In the genomic region with DNA sequence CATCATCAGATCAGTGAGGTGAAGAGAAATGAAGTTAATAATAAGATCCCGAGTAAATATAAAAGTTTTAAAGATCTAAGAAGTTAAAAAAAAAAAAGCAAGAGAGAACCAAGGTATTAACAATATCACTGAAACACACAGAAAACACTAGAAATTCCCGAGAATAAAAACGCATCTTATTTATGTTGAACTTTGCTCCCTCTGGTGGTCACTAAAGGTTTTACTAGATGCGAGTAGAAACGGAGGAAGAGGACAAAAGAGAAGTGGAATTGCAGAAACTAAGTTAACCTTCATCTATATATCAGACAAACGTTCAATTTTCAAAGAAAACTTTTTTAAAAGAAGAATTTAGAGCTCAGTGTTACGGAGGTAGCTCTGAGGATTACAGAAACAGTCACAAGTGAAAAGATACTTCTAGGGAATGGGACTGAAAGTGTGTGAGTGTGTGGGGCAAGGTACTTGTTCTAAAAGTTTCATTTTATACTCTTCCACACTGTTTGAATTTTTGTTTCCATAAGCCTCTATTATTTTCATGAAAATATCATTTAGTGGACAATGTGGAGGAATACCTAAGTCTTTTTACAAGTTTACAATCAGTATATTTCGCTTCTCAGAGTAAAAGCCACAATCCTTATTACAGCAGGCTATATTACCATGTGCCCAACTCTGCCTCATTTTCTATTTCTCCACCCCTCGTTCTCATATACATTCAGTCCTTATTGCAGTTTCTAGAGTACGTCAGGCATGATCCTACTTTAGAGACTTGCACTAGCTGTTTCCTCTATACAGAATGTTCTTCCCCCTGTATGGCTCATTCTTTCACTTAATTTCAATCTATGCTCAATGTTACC, we compare ENCODE assay signal across 8 cellular contexts. TPM values are rescaled to one million over a fixed set of nuclear protein-coding genes. Genes with fewer than 3 reads are reported as not detected.
DNase-seq lines count a peak whose midpoint lies in the region; ATAC-seq and TF ChIP-seq lines count a peak whose summit lies in the region.

No MANE protein-coding gene starts in this region.

- H3K4me1 ChIP-seq in psoas muscle = no peaks in the 10 kb centered on the region

- no peak overlapping the region for H3K4me3 ChIP-seq in fibroblast of the aortic adventitia (ENCODE audit: low read depth, low read length)
- no peak overlapping the region for H3K4me3 ChIP-seq in psoas muscle

- intact Hi-C loops in natural killer cell (cut with micrococcal nuclease) (loop anchor here (1.0 to 5.0 kb wide), 4 partner anchors 20 to 775 kb away; partner anchors contain the start of gene ACBD6), psoas muscle (cut with DNase I) (loop anchor here (2.0 to 5.0 kb wide), 3 partner anchors 120 to 295 kb away; no protein-coding TSS in a partner anchor)

- TF ChIP-seq CTCF in natural killer cell (IDR thresholded peaks at IDR 0.05) (peak; percentile 87), fibroblast of the aortic adventitia (IDR thresholded peaks at IDR 0.05; ENCODE audit: insufficient read depth, low read length) (peak; percentile 70), psoas muscle (IDR thresholded peaks at IDR 0.05) (peak; percentile 76)

- no peaks in the 10 kb centered on the region for H3K27me3 Mint-ChIP-seq in natural killer cell (ENCODE audit: low read depth in 2 of 2)
- no peaks in the 10 kb centered on the region for H3K27me3 Mint-ChIP-seq in natural killer cell treated with Interleukin-12 subunit alpha and Interleukin-12 subunit beta and Interleukin-15 and Interleukin-18, amount 100 ng/mL, for 72 hours

- ATAC-seq in natural killer cell (peak; percentile 50 to 62 (median 52)), psoas muscle (peak in 2 of 4 donors; percentile 47 to 67)
- no peak for ATAC-seq in natural killer cell treated with Interleukin-12 subunit alpha and Interleukin-12 subunit beta and Interleukin-15 and Interleukin-18, amount 100 ng/mL, for 72 hours
- no peak for ATAC-seq in stimulated activated naive CD8-positive, alpha-beta T cell treated with anti-CD3 and anti-CD28 coated beads, Interleukin-15, Interleukin-2, amounts not matched to agents 100 U/mL and 50 U/mL, for 24 hours

- peaks cover 3 to 44% of the 10 kb centered on the region in 2 donors for H3K36me3 ChIP-seq in psoas muscle (ENCODE audit: insufficient read depth in 1 of 2, low read depth in 1 of 2)

- DNase-seq in natural killer cell (no peak), NAMALWA (ENCODE audit: low spot score) (peak; percentile 88), SW480 (ENCODE audit: low spot score) (peak; percentile 34), fibroblast of the aortic adventitia (ENCODE audit: low read depth) (peak; percentile 76), psoas muscle (no peak)
- DNase-seq in natural killer cell treated with Interleukin-12 subunit alpha and Interleukin-12 subunit beta and Interleukin-15 and Interleukin-18, amount 100 ng/mL, for 72 hours (ENCODE audit: low spot score) = no peak
- DNase-seq in stimulated activated naive CD8-positive, alpha-beta T cell treated with anti-CD3 and anti-CD28 coated beads, Interleukin-15, Interleukin-2, amounts not matched to agents 100 U/mL and 50 U/mL, for 24 hours = no peak
- DNase-seq in stimulated activated CD4-positive, alpha-beta T cell treated with anti-CD3 and anti-CD28 coated beads, Interleukin-4, amount 100 ng/mL, for 1 hour = no peak

- WGBS in psoas muscle, 3 donors = 26 to 28% (median 27%) methylated on average over 10 of the region's 10 CpGs

- no peak overlapping the region for H3K27ac ChIP-seq in psoas muscle

- peaks cover 6% of the 10 kb centered on the region for H3K36me3 Mint-ChIP-seq in natural killer cell
- H3K36me3 Mint-ChIP-seq in natural killer cell treated with Interleukin-12 subunit alpha and Interleukin-12 subunit beta and Interleukin-15 and Interleukin-18, amount 100 ng/mL, for 72 hours = peaks cover 9% of the 10 kb centered on the region

- H3K4me1 Mint-ChIP-seq in natural killer cell = peaks cover 14 to 24% of the 10 kb centered on the region in 2 donors
- peaks cover 11 to 15% of the 10 kb centered on the region in 2 donors for H3K4me1 Mint-ChIP-seq in natural killer cell treated with Interleukin-12 subunit alpha and Interleukin-12 subunit beta and Interleukin-15 and Interleukin-18, amount 100 ng/mL, for 72 hours (ENCODE audit: low read depth in 2 of 2)

- H3K4me3 Mint-ChIP-seq in natural killer cell = peak overlapping the region; percentile 6
- H3K4me3 Mint-ChIP-seq in natural killer cell treated with Interleukin-12 subunit alpha and Interleukin-12 subunit beta and Interleukin-15 and Interleukin-18, amount 100 ng/mL, for 72 hours = no peak overlapping the region

- peak overlapping the region in 1 of 2 donors; percentile 23 for H3K27ac Mint-ChIP-seq in natural killer cell
- H3K27ac Mint-ChIP-seq in natural killer cell treated with Interleukin-12 subunit alpha and Interleukin-12 subunit beta and Interleukin-15 and Interleukin-18, amount 100 ng/mL, for 72 hours = no peak overlapping the region

- H3K27me3 ChIP-seq in psoas muscle (ENCODE audit: insufficient read depth in 3 of 3, low read length in 2 of 3) = no peaks in the 10 kb centered on the region

- no peaks in the 10 kb centered on the region for H3K9me3 ChIP-seq in psoas muscle

- H3K9me3 Mint-ChIP-seq in natural killer cell = no peaks in the 10 kb centered on the region
- H3K9me3 Mint-ChIP-seq in natural killer cell treated with Interleukin-12 subunit alpha and Interleukin-12 subunit beta and Interleukin-15 and Interleukin-18, amount 100 ng/mL, for 72 hours = no peaks in the 10 kb centered on the region

RNA-seq across cellular contexts. Expression of gene ACBD6, which starts 19.7 kb away (rescaled TPM):
- total RNA-seq in natural killer cell = 10 to 100 TPM; 29.8 to 47.3 (median 41.9) TPM
- total RNA-seq in natural killer cell treated with Interleukin-12 subunit alpha and Interleukin-12 subunit beta and Interleukin-15 and Interleukin-18, amount 100 ng/mL, for 72 hours = 10 to 100 TPM; 32.0 to 53.7 TPM
- 53.6 and 54.0 TPM in 2 replicates for total RNA-seq in fibroblast of the aortic adventitia (ENCODE audit: low replicate concordance)
- total RNA-seq in psoas muscle = 10 to 100 TPM; 12.6 to 20.4 (median 15.0) TPM
- polyA plus RNA-seq in psoas muscle = 10 to 100 TPM; 14.9 to 19.1 (median 17.8) TPM

Comparison
In these comparisons a context has a peak if more than half of its experiments do, and no peak if none do; other contexts are left out.
1. ATAC-seq: peak in natural killer cell (3 of 3); none in natural killer cell treated with Interleukin-12 subunit alpha and Interleukin-12 subunit beta and Interleukin-15 and Interleukin-18, amount 100 ng/mL, for 72 hours (0 of 2) and stimulated activated naive CD8-positive, alpha-beta T cell treated with anti-CD3 and anti-CD28 coated beads, Interleukin-15, Interleukin-2, amounts not matched to agents 100 U/mL and 50 U/mL, for 24 hours (single experiment).
2. DNase-seq: peak in NAMALWA (single experiment), SW480 (single experiment) and fibroblast of the aortic adventitia (single experiment); none in natural killer cell (single experiment), natural killer cell treated with Interleukin-12 subunit alpha and Interleukin-12 subunit beta and Interleukin-15 and Interleukin-18, amount 100 ng/mL, for 72 hours (single experiment), psoas muscle (0 of 2), stimulated activated naive CD8-positive, alpha-beta T cell treated with anti-CD3 and anti-CD28 coated beads, Interleukin-15, Interleukin-2, amounts not matched to agents 100 U/mL and 50 U/mL, for 24 hours (single experiment) and stimulated activated CD4-positive, alpha-beta T cell treated with anti-CD3 and anti-CD28 coated beads, Interleukin-4, amount 100 ng/mL, for 1 hour (single experiment).
3. Peak in every context shown above with its lines, with median percentiles within 50 percentile points of each other: CTCF ChIP-seq.